8 cellular contexts compared by ENCODE assay signal in genomic region chr3:179147571-179148445, GRCh38. TPM values are rescaled to one million over a fixed set of nuclear protein-coding genes. Genes with fewer than 3 reads are reported as not detected.
DNase-seq lines count a peak whose midpoint lies in the region; ATAC-seq and TF ChIP-seq lines count a peak whose summit lies in the region.

TSS of gene PIK3CA (plus strand) at chr3:179148357. CDS start at chr3:179198826, 50,469 bp downstream.

- no peak for TF ChIP-seq RAD21 in Ishikawa (IDR thresholded peaks at IDR 0.05; ENCODE audit: low read depth)

- BruUV-seq in PC-3 (replicated peaks; lab: Mats Ljungman, UMichigan), result TSS peak; percentile 94

- CTCF ChIA-PET in PC-3 (lab: Charles Lee), result interaction anchor here (0.6 to 0.8 kb wide), 4 partner anchors 37 to 173 kb away, joined by 3 to 4 read pairs (median 4); no protein-coding TSS in a partner anchor

- TF ChIP-seq EP300 in Ishikawa (IDR thresholded peaks at IDR 0.05; ENCODE audit: borderline replicate concordance), result no peak

- peak within 1 kb of the TSS; percentile 85 for H3K9ac ChIP-seq in PC-3 (ENCODE audit: low read length)
- H3K9ac ChIP-seq in mucosa of stomach (ENCODE audit: low read length), result peak within 1 kb of the TSS; percentile 94

- H3K36me3 ChIP-seq in PC-3 (ENCODE audit: low read depth, low read length) (no peaks in the 10 kb centered on the region), esophagus (ENCODE audit: control insufficient read depth in 2 of 2, insufficient read depth in 2 of 2, low read length in 1 of 2) (no peaks in the 10 kb centered on the region), mucosa of stomach (ENCODE audit: control insufficient read depth, insufficient read depth, low read length) (no peaks in the 10 kb centered on the region)

- peak; percentile 99 for DNase-seq in DMS114 treated with DMSO at 0.1 percent for 48 hours (lab: John Stamatoyannopoulos, UW; ENCODE audit: unreplicated experiment)
- DNase-seq in PC-3, result peak; percentile 98
- DNase-seq in activated T-cell treated with anti-CD3 and anti-CD28 coated beads for 48 hours (ENCODE audit: low read depth), result peak; percentile 80
- DNase-seq in stimulated activated CD8-positive, alpha-beta memory T cell treated with anti-CD3 and anti-CD28 coated beads, Interleukin-7, amount 100 ng/mL, for 1 hour (ENCODE audit: low read depth in 2 of 2), result peak; percentile 79 to 84

- peak within 1 kb of the TSS; percentile 88 for H3K4me2 ChIP-seq in PC-3 (ENCODE audit: low read length)

- H3F3A ChIP-seq in PC-3 (ENCODE audit: low read length, unreplicated experiment), result no peaks in the 10 kb centered on the region

- POLR2A ChIA-PET in PC-3 (lab: Charles Lee; ENCODE audit: unreplicated experiment), result interaction anchor here (0.6 to 0.7 kb wide), 4 partner anchors 40 to 182 kb away, joined by 5 to 15 read pairs (median 6); no protein-coding TSS in a partner anchor

- peak within 1 kb of the TSS; percentile 91 for H3K4me3 ChIP-seq in PC-3 (ENCODE audit: low read length)
- peak within 1 kb of the TSS; percentile 91 to 99 for H3K4me3 ChIP-seq in esophagus (ENCODE audit: low read depth in 1 of 2, low read length in 2 of 2)
- H3K4me3 ChIP-seq in mucosa of stomach (ENCODE audit: low read length), result peak within 1 kb of the TSS; percentile 88

- no peak for TF ChIP-seq CTCF in PC-3 (conservative IDR thresholded peaks at IDR 0.05; ENCODE audit: low read depth, low read length)

- no peaks in the 10 kb centered on the region for H4K20me1 ChIP-seq in PC-3 (ENCODE audit: low read length)

- no peaks in the 10 kb centered on the region for H3K27me3 ChIP-seq in PC-3 (ENCODE audit: low read length)
- H3K27me3 ChIP-seq in esophagus (ENCODE audit: control insufficient read depth in 1 of 2, insufficient read depth in 2 of 2, low read length in 2 of 2), result no peaks in the 10 kb centered on the region
- no peaks in the 10 kb centered on the region for H3K27me3 ChIP-seq in mucosa of stomach (ENCODE audit: control insufficient read depth, insufficient read depth, low read length)

- H3K4me1 ChIP-seq in PC-3 (ENCODE audit: insufficient read depth, low read length) (peaks cover 12% of the 10 kb centered on the region; the same call in 1 of the 2 replicates), esophagus (ENCODE audit: control insufficient read depth in 2 of 2, insufficient read depth in 2 of 2, low read length in 1 of 2) (no peaks in the 10 kb centered on the region), mucosa of stomach (ENCODE audit: control insufficient read depth, insufficient read depth, low read length) (no peaks in the 10 kb centered on the region)

- peak within 1 kb of the TSS; percentile 96 for H2AFZ ChIP-seq in PC-3 (ENCODE audit: low read length)

- peaks cover 43% of the 10 kb centered on the region for H3K79me2 ChIP-seq in PC-3 (ENCODE audit: low read length)

- WGBS in esophagus, 2 donors, result 0% methylated on average over 41 to 53 of the region's 53 CpGs

- ATAC-seq in GM21576 (IDR thresholded peaks at IDR 0.05; ENCODE audit: unreplicated experiment) (peak; percentile 72), PC-3 (peak; percentile 82)

- peak within 1 kb of the TSS; percentile 29 for H3K27ac ChIP-seq in PC-3 (ENCODE audit: low read length)
- H3K27ac ChIP-seq in esophagus (ENCODE audit: low read depth in 2 of 2, low read length in 1 of 2), result peak within 1 kb of the TSS; percentile 99

- H3K9me3 ChIP-seq in PC-3 (ENCODE audit: low read length) (no peaks in the 10 kb centered on the region), esophagus (ENCODE audit: control insufficient read depth in 2 of 2, insufficient read depth in 1 of 2, low read depth in 1 of 2, low read length in 1 of 2) (no peaks in the 10 kb centered on the region), mucosa of stomach (ENCODE audit: control insufficient read depth, low read length) (no peaks in the 10 kb centered on the region)

- no peaks in the 10 kb centered on the region for H3K9me2 ChIP-seq in PC-3 (replicated peaks; ENCODE audit: low read length)

- intact Hi-C loops in PC-3 (cut with micrococcal nuclease), result loop anchor here (1.0 to 10.0 kb wide), 9 partner anchors 43 to 414 kb away; partner anchors contain the start of gene ACTL6A

TF ChIP-seq in Ishikawa, 13 proteins besides CTCF, POLR2A, EP300 and RAD21:
- peak; percentile 27; the same call in 1 of the 2 replicates for TF ChIP-seq TCF12 (IDR thresholded peaks at IDR 0.05; ENCODE audit: low read depth)
- no peak for TF ChIP-seq FOXM1 (IDR thresholded peaks at IDR 0.05; ENCODE audit: borderline replicate concordance, low read depth)
- TF ChIP-seq MAX (IDR thresholded peaks at IDR 0.05), result peak; percentile 34
- TF ChIP-seq EGR1 (IDR thresholded peaks at IDR 0.05), result peak; percentile 9; the same call in 1 of the 2 replicates
- TF ChIP-seq ZBTB7A (IDR thresholded peaks at IDR 0.05; ENCODE audit: low read depth), result peak; percentile 17; the same call in 1 of the 2 replicates
- TF ChIP-seq CREB1 (IDR thresholded peaks at IDR 0.05; ENCODE audit: low read depth), result no peak
- no peak for TF ChIP-seq CEBPB (IDR thresholded peaks at IDR 0.05)
- TF ChIP-seq TAF1 (IDR thresholded peaks at IDR 0.05; ENCODE audit: low read depth), result peak; percentile 24; the same call in 1 of the 2 replicates
- TF ChIP-seq TEAD4 (IDR thresholded peaks at IDR 0.05), result no peak
- TF ChIP-seq USF1 (IDR thresholded peaks at IDR 0.05), result no peak
- TF ChIP-seq YY1 (IDR thresholded peaks at IDR 0.05; ENCODE audit: low read depth), result peak; percentile 55

RNA-seq across cellular contexts. Expression of gene PIK3CA, which starts in this region (rescaled TPM):
- total RNA-seq in PC-3 (2014; rRNA removed), result 13.4 and 20.5 TPM in 2 replicates
- polyA plus RNA-seq in esophagus, result 1 to 10 TPM; 3.4 to 5.2 TPM

Comparison
In these comparisons a context has a peak if more than half of its experiments do, and no peak if none do; other contexts are left out.
1. Peak in every context shown above with its lines: DNase-seq, ATAC-seq, H3K4me3 ChIP-seq and H3K27ac ChIP-seq.